In the genomic region with DNA sequence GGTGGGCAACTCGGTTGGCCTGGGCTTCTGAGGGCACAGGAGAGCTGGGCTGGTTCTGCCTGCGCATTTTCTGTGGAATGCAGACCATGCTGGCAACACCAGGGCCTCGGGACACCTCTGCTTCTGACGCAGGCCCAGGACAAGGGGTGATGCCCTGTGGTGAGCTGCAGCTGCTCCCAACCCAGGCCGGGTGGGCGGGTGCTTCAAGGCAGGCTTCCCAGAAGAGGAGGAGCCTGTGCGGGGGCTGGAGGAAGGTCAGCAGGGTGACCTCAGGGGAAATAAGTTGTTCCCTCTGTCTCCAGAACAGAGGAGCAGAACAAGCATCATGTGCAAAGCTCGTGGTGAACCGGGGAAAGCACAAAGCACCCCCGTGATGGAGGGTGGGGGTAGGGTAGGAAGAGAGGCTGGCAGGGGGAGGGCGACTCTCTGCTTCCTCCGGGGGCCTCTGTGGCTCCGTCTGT, we compare ENCODE assay signal across 11 cellular contexts. TPM values are rescaled to one million over a fixed set of nuclear protein-coding genes. Genes with fewer than 3 reads are reported as not detected.
DNase-seq lines count a peak whose midpoint lies in the region; ATAC-seq and TF ChIP-seq lines count a peak whose summit lies in the region.
"Had no signal": no experiment of that assay in that cellular context is flagged by ENCODE, and none has a peak within 500 bp of the region (broad histone marks: within the 10 kb centered on the region; RNA-seq: fewer than 3 reads in every experiment).

No MANE protein-coding gene starts in this region.

- H3K27ac ChIP-seq in mammary epithelial cell (ENCODE audit: insufficient read depth, low read depth, low read length) (no peak overlapping the region), aorta (ENCODE audit: low read depth in 1 of 2, low read length in 2 of 2) (no peak overlapping the region)

- no peak overlapping the region for H3K27ac Mint-ChIP-seq in MCF 10A (ENCODE audit: low read depth, unreplicated experiment)

- H3K36me3 ChIP-seq in mammary epithelial cell (ENCODE audit: insufficient read depth, low read length) (no peaks in the 10 kb centered on the region), aorta (ENCODE audit: control insufficient read depth in 1 of 2, insufficient read depth in 2 of 2, low read length in 1 of 2) (no peaks in the 10 kb centered on the region)

- H3K4me1 ChIP-seq in mammary epithelial cell (ENCODE audit: insufficient read depth, low read length) (peaks cover 5% of the 10 kb centered on the region), aorta (ENCODE audit: control insufficient read depth in 1 of 2, insufficient read depth in 2 of 2, low read length in 2 of 2) (no peaks in the 10 kb centered on the region)

- ATAC-seq in aorta (ENCODE audit: low FRiP score) (peak; percentile 82), HG03280 (IDR thresholded peaks at IDR 0.05; ENCODE audit: unreplicated experiment) (no peak)
- ATAC-seq: K562 had no signal

- CTCF ChIA-PET in MCF 10A (lab: Yijun Ruan, JAX): interaction anchor here (0.6 to 1.8 kb wide), 5 partner anchors 10 to 1347 kb away, joined by 3 to 6 read pairs (median 4); no protein-coding TSS in a partner anchor
- CTCF ChIA-PET in mammary epithelial cell (lab: Charles Lee; ENCODE audit: low non-redundant PET): no interaction called here

- H2AFZ ChIP-seq in mammary epithelial cell (ENCODE audit: low read depth, low read length): no peak overlapping the region

- dilution Hi-C loops in mammary epithelial cell (cut with HindIII; ENCODE audit: low sequenced_read_pairs): loop anchor here (10.0 kb wide), 1 partner anchor 47 kb away; no protein-coding TSS in a partner anchor

- DNase-seq in MCF 10A (ENCODE audit: unreplicated experiment) (peak; percentile 43), mammary epithelial cell (no peak), fibroblast of villous mesenchyme (ENCODE audit: low read depth) (peak; percentile 84), mucosa of gallbladder (ENCODE audit: low spot score) (peak; percentile 76), aorta (peak; percentile 87 to 95), NCI-H2227 treated with DMSO at 0.1 percent for 48 hours (lab: John Stamatoyannopoulos, UW) (no peak)
- DNase-seq in activated CD8-positive, alpha-beta memory T cell treated with anti-CD3 and anti-CD28 coated beads, Interleukin-2, amount 50 U/mL, for 4 hours: no peak
- DNase-seq: activated T-cell treated with anti-CD3 and anti-CD28 coated beads for 4 hours; effector CD4-positive, alpha-beta T cell had no signal

- H3K4me1 Mint-ChIP-seq in MCF 10A (ENCODE audit: insufficient read depth, unreplicated experiment): no peaks in the 10 kb centered on the region

- no peaks in the 10 kb centered on the region for H3K27me3 Mint-ChIP-seq in MCF 10A (ENCODE audit: insufficient read depth, unreplicated experiment)

- no TSS peak for BruUV-seq in MCF 10A (replicated peaks; lab: Mats Ljungman, UMichigan)
- BruUV-seq in mammary epithelial cell (replicated peaks; lab: Mats Ljungman, UMichigan): no TSS peak

- H3K79me2 ChIP-seq in mammary epithelial cell (ENCODE audit: insufficient read depth, low read length): no peaks in the 10 kb centered on the region

- intact Hi-C loops in MCF 10A (cut with micrococcal nuclease): no loop called here
- intact Hi-C loops in mammary epithelial cell (cut with micrococcal nuclease): no loop called here
- intact Hi-C loops in aorta (cut with DNase I): no loop called here

- POLR2A ChIA-PET in MCF 10A (lab: Yijun Ruan, JAX): no interaction called here

- H3K4me2 ChIP-seq in mammary epithelial cell (ENCODE audit: insufficient read depth, low read depth, low read length): no peak overlapping the region

- no peak overlapping the region for H3K4me3 Mint-ChIP-seq in MCF 10A (ENCODE audit: unreplicated experiment)

- TF ChIP-seq CTCF in MCF 10A (IDR thresholded peaks at IDR 0.05; ENCODE audit: unreplicated experiment) (no peak), mammary epithelial cell (conservative IDR thresholded peaks at IDR 0.05 in 1 of 2, IDR thresholded peaks at IDR 0.05 in 1 of 2; ENCODE audit: extremely low read depth in 1 of 2, insufficient read depth in 1 of 2, low read depth in 1 of 2, low read length in 2 of 2) (no peak), fibroblast of villous mesenchyme (IDR thresholded peaks at IDR 0.05; ENCODE audit: insufficient read depth, low read depth, low read length) (no peak)

- no peak overlapping the region for H3K9ac ChIP-seq in mammary epithelial cell (ENCODE audit: insufficient read depth, low read length)

- no peak overlapping the region for H3K4me3 ChIP-seq in mammary epithelial cell (replicated peaks in 1 of 3; ENCODE audit: insufficient read depth in 1 of 3, low read depth in 2 of 3, low read length in 3 of 3)
- H3K4me3 ChIP-seq in fibroblast of villous mesenchyme (ENCODE audit: low read depth, low read length): no peak overlapping the region
- H3K4me3 ChIP-seq in aorta (ENCODE audit: low read length in 2 of 2): no peak overlapping the region
- H3K4me3 ChIP-seq: K562 had no signal

- in situ Hi-C loops in mammary epithelial cell (cut with MboI; ENCODE audit: low sequenced_read_pairs in 2 of 2): no loop called here

- H3K27me3 ChIP-seq in mammary epithelial cell (ENCODE audit: insufficient read depth, low read length) (no peaks in the 10 kb centered on the region), aorta (ENCODE audit: control insufficient read depth in 1 of 2, insufficient read depth in 2 of 2, low read length in 1 of 2) (no peaks in the 10 kb centered on the region)

- 0% methylated on average over 4 of the region's 13 CpGs for WGBS in mammary epithelial cell (ENCODE audit: low coverage, missing lambda C conversion rate)
- WGBS in aorta, 2 donors: 33 to 44% methylated on average over 13 of the region's 13 CpGs

- H4K20me1 ChIP-seq in mammary epithelial cell (ENCODE audit: insufficient read depth, low read length): no peaks in the 10 kb centered on the region

- no peaks in the 10 kb centered on the region for H3K36me3 Mint-ChIP-seq in MCF 10A (ENCODE audit: insufficient read depth, unreplicated experiment)

- H3K9me3 Mint-ChIP-seq in MCF 10A (ENCODE audit: unreplicated experiment): peaks cover 17% of the 10 kb centered on the region

- H3K9me3 ChIP-seq in mammary epithelial cell (replicated peaks; ENCODE audit: insufficient read depth, low read length): no peaks in the 10 kb centered on the region
- H3K9me3 ChIP-seq in aorta (ENCODE audit: control insufficient read depth, low read length): peaks cover 2% of the 10 kb centered on the region

RNA-seq across cellular contexts. Expression of a gene that starts 11.0 kb away (rescaled TPM):
- total RNA-seq in MCF 10A (2022): 42.1 and 48.4 TPM in 2 replicates
- 100 to 1,000 TPM; 104 to 156 TPM for total RNA-seq in mammary epithelial cell
- polyA plus RNA-seq in mammary epithelial cell: 82.4 TPM
- 125 TPM for polyA minus RNA-seq in mammary epithelial cell
- 63.0 and 70.2 TPM in 2 replicates for total RNA-seq in fibroblast of villous mesenchyme
- total RNA-seq in mucosa of gallbladder: 41.5 TPM
- total RNA-seq in aorta: 10 to 100 TPM; 28.7 to 51.3 TPM
- polyA plus RNA-seq in aorta: 10 to 100 TPM in 1 of 2 donors, 1 to 10 TPM in 1; 6.0 to 13.9 TPM

Comparison
In these comparisons a context has a peak if more than half of its experiments do, and no peak if none do; other contexts are left out.
1. DNase-seq: peak in MCF 10A (single experiment), fibroblast of villous mesenchyme (single experiment), mucosa of gallbladder (single experiment) and aorta (2 of 2); none in mammary epithelial cell (single experiment), NCI-H2227 treated with DMSO at 0.1 percent for 48 hours (single experiment) and activated CD8-positive, alpha-beta memory T cell treated with anti-CD3 and anti-CD28 coated beads, Interleukin-2, amount 50 U/mL, for 4 hours (single experiment).